Comparison of ENCODE assay signal across 9 cellular contexts in genomic region chr16:47492428-47493357, GRCh38. TPM values are rescaled to one million over a fixed set of nuclear protein-coding genes. Genes with fewer than 3 reads are reported as not detected.
A peak's percentile ranks its signal among the peaks of the same experiment; 100 is the strongest.
DNase-seq lines count a peak whose midpoint lies in the region; ATAC-seq and TF ChIP-seq lines count a peak whose summit lies in the region.
"Had no signal": no experiment of that assay in that cellular context is flagged by ENCODE, and none has a peak within 500 bp of the region (broad histone marks: within the 10 kb centered on the region; RNA-seq: fewer than 3 reads in every experiment).

No MANE protein-coding gene starts in this region.

- H3K4me3 Mint-ChIP-seq in activated T-cell treated with anti-CD3 and anti-CD28 coated beads, Interleukin-2, amount 50 U/mL, for 24 hours = no peak overlapping the region
- H3K4me3 Mint-ChIP-seq: brain had no signal

- H3K36me3 ChIP-seq in osteoblast (ENCODE audit: insufficient read depth, low read length) = no peaks in the 10 kb centered on the region

- H3K27me3 Mint-ChIP-seq in activated T-cell treated with anti-CD3 and anti-CD28 coated beads, Interleukin-2, amount 50 U/mL, for 24 hours = no peaks in the 10 kb centered on the region
- H3K27me3 Mint-ChIP-seq: brain had no signal

- peaks cover 26% of the 10 kb centered on the region for H3K79me2 ChIP-seq in osteoblast (ENCODE audit: insufficient read depth, low read length)

- no peak overlapping the region for H3K27ac ChIP-seq in osteoblast (ENCODE audit: low read depth, low read length)

- peak overlapping the region; percentile 33 for H3K4me2 ChIP-seq in osteoblast (ENCODE audit: insufficient read depth, low read length)

- peak overlapping the region; percentile 6 for H3K4me3 ChIP-seq in osteoblast (ENCODE audit: insufficient read depth, low read length)

- peaks cover 4% of the 10 kb centered on the region for H3K9me3 ChIP-seq in osteoblast (ENCODE audit: low read depth, low read length)

- DNase-seq in activated T-cell treated with anti-CD3 and anti-CD28 coated beads, Interleukin-2, amount 50 U/mL, for 24 hours = no peak
- no peak for DNase-seq in activated T-cell treated with anti-CD3 and anti-CD28 coated beads, Interleukin-2, amount 50 U/mL, for 1 hour
- DNase-seq in NOMO-1 treated with DMSO at 0.1 percent for 48 hours (lab: John Stamatoyannopoulos, UW; ENCODE audit: unreplicated experiment) (peak; percentile 91), osteoblast (ENCODE audit: insufficient read length, low spot score, missing footprints) (peak; percentile 19), DMS79 (lab: John Stamatoyannopoulos, UW) (no peak)
- DNase-seq in NK-92 treated with Interleukin-12 subunit alpha and Interleukin-12 subunit beta, amount 100 ng/mL, for 24 hours (lab: John Stamatoyannopoulos, UW) = no peak

- H3K4me1 Mint-ChIP-seq in activated T-cell treated with anti-CD3 and anti-CD28 coated beads, Interleukin-2, amount 50 U/mL, for 24 hours (ENCODE audit: low read depth) = peaks cover 25% of the 10 kb centered on the region
- H3K4me1 Mint-ChIP-seq: brain had no signal

- ATAC-seq in HG02588 (IDR thresholded peaks at IDR 0.05; ENCODE audit: unreplicated experiment) (peak; percentile 74), esophagus mucosa (peak; percentile 79)

- H3K27me3 ChIP-seq in osteoblast (ENCODE audit: insufficient read depth, low read length) = no peaks in the 10 kb centered on the region

- H3K36me3 Mint-ChIP-seq in activated T-cell treated with anti-CD3 and anti-CD28 coated beads, Interleukin-2, amount 50 U/mL, for 24 hours (ENCODE audit: low read depth) = peaks cover 57% of the 10 kb centered on the region

- H3K9me3 Mint-ChIP-seq in activated T-cell treated with anti-CD3 and anti-CD28 coated beads, Interleukin-2, amount 50 U/mL, for 24 hours = peaks cover 27% of the 10 kb centered on the region

- no peaks in the 10 kb centered on the region for H4K20me1 ChIP-seq in osteoblast (ENCODE audit: insufficient read depth, low read length)

- peak overlapping the region; percentile 74 for H3K27ac Mint-ChIP-seq in activated T-cell treated with anti-CD3 and anti-CD28 coated beads, Interleukin-2, amount 50 U/mL, for 24 hours
- H3K27ac Mint-ChIP-seq: brain had no signal

- H3K4me1 ChIP-seq in osteoblast (ENCODE audit: insufficient read depth, low read length) = no peaks in the 10 kb centered on the region

- peak overlapping the region; percentile 4 for H2AFZ ChIP-seq in osteoblast (ENCODE audit: low read length)

- TF ChIP-seq CTCF in osteoblast (IDR thresholded peaks at IDR 0.05; ENCODE audit: extremely low read depth, low read depth, low read length) = no peak

RNA-seq across cellular contexts. Expression of gene PHKB, which starts 31.6 kb away (rescaled TPM):
- total RNA-seq in esophagus mucosa = 47.9 TPM
- total RNA-seq in osteoblast = 76.4 and 84.9 TPM in 2 replicates

RNA-seq across cellular contexts. Expression of gene ITFG1, which starts 31.8 kb away (rescaled TPM):
- total RNA-seq in esophagus mucosa (23.2 TPM), osteoblast (58.6 and 68.7 TPM in 2 replicates)

Comparison
In these comparisons a context has a peak if more than half of its experiments do, and no peak if none do; other contexts are left out.
1. DNase-seq: peak in NOMO-1 treated with DMSO at 0.1 percent for 48 hours (single experiment) and osteoblast (single experiment); none in activated T-cell treated with anti-CD3 and anti-CD28 coated beads, Interleukin-2, amount 50 U/mL, for 24 hours (single experiment), activated T-cell treated with anti-CD3 and anti-CD28 coated beads, Interleukin-2, amount 50 U/mL, for 1 hour (single experiment), NK-92 treated with Interleukin-12 subunit alpha and Interleukin-12 subunit beta, amount 100 ng/mL, for 24 hours (single experiment) and DMS79 (single experiment).